17 cellular contexts compared by ENCODE assay signal in the genomic region with DNA sequence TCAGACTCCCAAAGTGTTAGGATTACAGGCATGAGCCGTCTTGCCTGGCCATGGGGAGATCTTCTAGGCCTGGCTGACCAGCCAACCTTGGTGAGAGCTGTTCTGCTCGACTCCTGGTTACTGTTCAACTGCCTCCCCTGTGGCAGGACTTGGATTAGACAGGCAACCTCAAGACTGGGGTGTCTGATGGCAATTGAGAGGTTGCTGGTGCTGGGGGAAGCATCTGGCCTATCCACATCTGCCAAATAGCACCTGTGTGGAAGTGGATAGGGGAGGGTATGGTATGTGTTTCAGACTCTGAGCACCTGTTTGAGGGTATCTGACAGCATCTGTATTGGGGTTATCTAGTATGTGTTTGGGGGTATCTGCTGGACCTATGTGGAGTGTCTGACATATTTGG. TPM values are rescaled to one million over a fixed set of nuclear protein-coding genes. Genes with fewer than 3 reads are reported as not detected.
DNase-seq lines count a peak whose midpoint lies in the region; ATAC-seq and TF ChIP-seq lines count a peak whose summit lies in the region.
"Had no signal": no experiment of that assay in that cellular context is flagged by ENCODE, and none has a peak within 500 bp of the region (broad histone marks: within the 10 kb centered on the region; RNA-seq: fewer than 3 reads in every experiment).

No MANE protein-coding gene starts in this region.

- H3K4me1 Mint-ChIP-seq in activated CD4-positive, alpha-beta T cell treated with anti-CD3 and anti-CD28 coated beads, Interleukin-2, amount 10 ng/mL, durations not matched to agents 7 days and 5 days = peaks cover 33% of the 10 kb centered on the region
- H3K4me1 Mint-ChIP-seq in chondrocyte (ENCODE audit: low read depth) = peaks cover 28% of the 10 kb centered on the region

- H3K9me3 ChIP-seq in PC-3 (ENCODE audit: low read length) (no peaks in the 10 kb centered on the region), osteoblast (ENCODE audit: low read depth, low read length) (no peaks in the 10 kb centered on the region), HAP-1 (no peaks in the 10 kb centered on the region; the same call in 1 of the 2 replicates)
- H3K9me3 ChIP-seq: left lung, transverse colon had no signal

- H3K27ac Mint-ChIP-seq in activated CD4-positive, alpha-beta T cell treated with anti-CD3 and anti-CD28 coated beads, Interleukin-2, amount 10 ng/mL, durations not matched to agents 7 days and 5 days = no peak overlapping the region
- no peak overlapping the region for H3K27ac Mint-ChIP-seq in chondrocyte (ENCODE audit: unreplicated experiment)

- ATAC-seq in PC-3 = no peak
- ATAC-seq in left ventricle myocardium superior = no peak
- no peak for ATAC-seq in HG02840 (IDR thresholded peaks at IDR 0.05; ENCODE audit: low FRiP score, unreplicated experiment)
- ATAC-seq: esophagus mucosa, left lung had no signal

- H3F3A ChIP-seq in PC-3 (ENCODE audit: low read length, unreplicated experiment) = peaks cover 5% of the 10 kb centered on the region

- BruUV-seq in PC-3 (replicated peaks; lab: Mats Ljungman, UMichigan) = no TSS peak

- H3K36me3 ChIP-seq in PC-3 (ENCODE audit: low read depth, low read length) (no peaks in the 10 kb centered on the region), osteoblast (ENCODE audit: insufficient read depth, low read length) (no peaks in the 10 kb centered on the region), HAP-1 (replicated peaks) (no peaks in the 10 kb centered on the region; the same call in 1 of the 2 replicates)
- H3K36me3 ChIP-seq: transverse colon had no signal

- in situ Hi-C loops in HAP-1 (cut with MboI; ENCODE audit: low sequenced_read_pairs) = no loop called here

- H3K9ac ChIP-seq in PC-3 (ENCODE audit: low read length) = no peak overlapping the region
- H3K9ac ChIP-seq: parathyroid adenoma had no signal

- no peak overlapping the region for H3K4me2 ChIP-seq in PC-3 (ENCODE audit: low read length)
- H3K4me2 ChIP-seq in osteoblast (ENCODE audit: insufficient read depth, low read length) = no peak overlapping the region

- CTCF ChIA-PET in activated CD4-positive, alpha-beta T cell treated with anti-CD3 and anti-CD28 coated beads, Interleukin-2, amount 10 ng/mL, durations not matched to agents 7 days and 5 days (lab: Charles Lee) = interaction anchor here (0.9 kb wide), 1 partner anchor 39 kb away, joined by 3 read pairs; no protein-coding TSS in a partner anchor
- CTCF ChIA-PET in PC-3 (lab: Charles Lee) = no interaction called here

- no peaks in the 10 kb centered on the region for H3K9me2 ChIP-seq in PC-3 (replicated peaks; ENCODE audit: low read length)

- TF ChIP-seq CTCF in PC-3 (conservative IDR thresholded peaks at IDR 0.05; ENCODE audit: low read depth, low read length) (no peak), chondrocyte (IDR thresholded peaks at IDR 0.05) (no peak), osteoblast (IDR thresholded peaks at IDR 0.05; ENCODE audit: extremely low read depth, low read depth, low read length) (no peak)

- H3K27ac ChIP-seq in PC-3 (ENCODE audit: low read length) (peak overlapping the region; percentile 17), osteoblast (ENCODE audit: low read depth, low read length) (no peak overlapping the region)
- H3K27ac ChIP-seq: left lung, parathyroid adenoma had no signal

- intact Hi-C loops in PC-3 (cut with micrococcal nuclease) = loop anchor here (10.0 kb wide), 1 partner anchor 111 kb away; no protein-coding TSS in a partner anchor
- intact Hi-C loops in left ventricle myocardium superior (cut with micrococcal nuclease) = no loop called here

- H3K79me2 ChIP-seq in PC-3 (ENCODE audit: low read length) (peaks cover 50% of the 10 kb centered on the region), osteoblast (ENCODE audit: insufficient read depth, low read length) (peaks cover 27% of the 10 kb centered on the region)

- H2AFZ ChIP-seq in PC-3 (ENCODE audit: low read length) = no peak overlapping the region
- H2AFZ ChIP-seq in osteoblast (ENCODE audit: low read length) = no peak overlapping the region

- DNase-seq in activated CD4-positive, alpha-beta T cell treated with anti-CD3 and anti-CD28 coated beads, Interleukin-2, amount 10 ng/mL, durations not matched to agents 7 days and 5 days = no peak
- DNase-seq in activated CD4-positive, alpha-beta T cell treated with anti-CD3 and anti-CD28 coated beads, Interleukin-2, amount 50 U/mL, for 48 hours = no peak
- DNase-seq in PC-3 (no peak), chondrocyte (ENCODE audit: low spot score) (no peak), osteoblast (ENCODE audit: insufficient read length, low spot score, missing footprints) (peak; percentile 74), HAP-1 (ENCODE audit: low spot score in 2 of 2) (no peak), left ventricle myocardium superior (no peak)
- DNase-seq: activated CD4-positive, alpha-beta T cell treated with anti-CD3 and anti-CD28 coated beads for 48 hours; DMS 273 treated with DMSO at 0.1 percent for 48 hours; hippocampal formation; left lung; NCI-H1092; NCI-H2227 treated with DMSO at 0.1 percent for 48 hours; transverse colon had no signal

- H3K4me3 Mint-ChIP-seq in activated CD4-positive, alpha-beta T cell treated with anti-CD3 and anti-CD28 coated beads, Interleukin-2, amount 10 ng/mL, durations not matched to agents 7 days and 5 days = peak overlapping the region; percentile 28
- peak overlapping the region; percentile 90 for H3K4me3 Mint-ChIP-seq in chondrocyte (ENCODE audit: unreplicated experiment)

- peaks cover 36% of the 10 kb centered on the region for H3K36me3 Mint-ChIP-seq in activated CD4-positive, alpha-beta T cell treated with anti-CD3 and anti-CD28 coated beads, Interleukin-2, amount 10 ng/mL, durations not matched to agents 7 days and 5 days (ENCODE audit: low read depth)
- H3K36me3 Mint-ChIP-seq in chondrocyte (ENCODE audit: low read depth) = no peaks in the 10 kb centered on the region

- H3K4me1 ChIP-seq in PC-3 (ENCODE audit: insufficient read depth, low read length) = peaks cover 40% of the 10 kb centered on the region
- H3K4me1 ChIP-seq in osteoblast (ENCODE audit: insufficient read depth, low read length) = peaks cover 25% of the 10 kb centered on the region
- peaks cover 14% of the 10 kb centered on the region for H3K4me1 ChIP-seq in HAP-1

- POLR2A ChIA-PET in activated CD4-positive, alpha-beta T cell treated with anti-CD3 and anti-CD28 coated beads, Interleukin-2, amount 10 ng/mL, durations not matched to agents 7 days and 5 days (lab: Charles Lee) = no interaction called here
- POLR2A ChIA-PET in PC-3 (lab: Charles Lee; ENCODE audit: unreplicated experiment) = no interaction called here

- H4K20me1 ChIP-seq in PC-3 (ENCODE audit: low read length) = peaks cover 9% of the 10 kb centered on the region; the same call in 1 of the 2 replicates
- H4K20me1 ChIP-seq in osteoblast (ENCODE audit: insufficient read depth, low read length) = peaks cover 9% of the 10 kb centered on the region

- H3K4me3 ChIP-seq in PC-3 (ENCODE audit: low read length) = no peak overlapping the region
- no peak overlapping the region for H3K4me3 ChIP-seq in osteoblast (ENCODE audit: insufficient read depth, low read length)
- no peak overlapping the region for H3K4me3 ChIP-seq in HAP-1

- H3K27me3 ChIP-seq in PC-3 (ENCODE audit: low read length) (no peaks in the 10 kb centered on the region), osteoblast (ENCODE audit: insufficient read depth, low read length) (no peaks in the 10 kb centered on the region), HAP-1 (ENCODE audit: low read depth) (no peaks in the 10 kb centered on the region)
- H3K27me3 ChIP-seq: left lung, transverse colon had no signal

- no peaks in the 10 kb centered on the region for H3K9me3 Mint-ChIP-seq in activated CD4-positive, alpha-beta T cell treated with anti-CD3 and anti-CD28 coated beads, Interleukin-2, amount 10 ng/mL, durations not matched to agents 7 days and 5 days
- no peaks in the 10 kb centered on the region for H3K9me3 Mint-ChIP-seq in chondrocyte (ENCODE audit: low read depth)

- no peaks in the 10 kb centered on the region for H3K27me3 Mint-ChIP-seq in activated CD4-positive, alpha-beta T cell treated with anti-CD3 and anti-CD28 coated beads, Interleukin-2, amount 10 ng/mL, durations not matched to agents 7 days and 5 days
- no peaks in the 10 kb centered on the region for H3K27me3 Mint-ChIP-seq in chondrocyte (ENCODE audit: low read depth)

RNA-seq across cellular contexts. Expression of gene ARHGEF18, which starts 44.7 kb away (rescaled TPM):
- total RNA-seq in activated CD4-positive, alpha-beta T cell treated with anti-CD3 and anti-CD28 coated beads, Interleukin-2, amount 10 ng/mL, durations not matched to agents 7 days and 5 days = 10 to 100 TPM; 78.3 to 88.2 TPM
- total RNA-seq in PC-3 (2014; rRNA removed) = 65.1 and 66.8 TPM in 2 replicates
- total RNA-seq in chondrocyte = 29.9 to 36.4 TPM (median 34.1 TPM) in 3 replicates
- total RNA-seq in osteoblast = 32.1 and 44.5 TPM in 2 replicates
- total RNA-seq in left ventricle myocardium superior = 10.1 TPM
